In the genomic region with DNA sequence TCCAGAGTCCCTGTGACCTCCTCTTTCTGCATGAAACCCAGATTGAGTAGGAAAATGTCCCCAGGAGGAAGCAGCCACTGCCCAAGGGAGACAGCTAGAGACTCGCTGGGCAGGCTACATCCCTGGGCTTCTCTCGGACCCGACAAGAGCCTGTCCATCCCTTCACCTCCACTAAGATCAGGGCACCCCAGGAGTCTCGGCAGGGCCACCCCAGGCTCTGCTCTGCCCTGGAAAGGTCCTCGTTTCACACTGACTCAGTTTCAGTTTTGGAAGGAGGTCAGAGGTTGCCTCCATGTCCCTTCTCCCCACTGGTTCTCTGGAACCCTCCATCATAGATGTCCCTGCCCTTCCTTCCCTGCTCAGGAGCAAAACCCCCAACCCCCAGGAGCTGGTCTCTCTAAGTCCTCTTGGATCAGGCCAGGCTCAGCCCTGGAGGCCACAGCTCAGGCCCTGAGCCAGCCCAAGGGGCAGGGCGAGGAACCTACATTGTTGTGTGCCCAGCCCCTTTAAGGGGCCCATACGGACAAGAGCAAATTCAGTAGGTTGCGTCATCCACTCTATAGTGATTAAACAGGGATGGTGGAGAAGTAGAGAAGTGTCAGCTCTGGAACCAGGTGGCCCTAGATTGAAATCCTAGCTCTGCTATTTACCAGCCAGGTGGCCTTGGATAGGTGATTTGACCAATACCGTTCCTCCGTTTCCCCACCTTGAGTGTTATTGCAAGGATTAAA, we compare ENCODE assay signal across 13 cellular contexts. TPM values are rescaled to one million over a fixed set of nuclear protein-coding genes. Genes with fewer than 3 reads are reported as not detected.
DNase-seq lines count a peak whose midpoint lies in the region; ATAC-seq and TF ChIP-seq lines count a peak whose summit lies in the region.
"Had no signal": no experiment of that assay in that cellular context is flagged by ENCODE, and none has a peak within 500 bp of the region (broad histone marks: within the 10 kb centered on the region; RNA-seq: fewer than 3 reads in every experiment).

No MANE protein-coding gene starts in this region.

- peaks cover 45% of the 10 kb centered on the region for H3K4me1 Mint-ChIP-seq in brain

- intact Hi-C loops in OCI-LY7 (cut with micrococcal nuclease; ENCODE audit: unreplicated experiment) = no loop called here
- intact Hi-C loops in upper lobe of right lung (cut with DNase I) = no loop called here

- H3K9me2 ChIP-seq in OCI-LY7 (ENCODE audit: insufficient read depth, low read length) = no peaks in the 10 kb centered on the region

- peak overlapping the region; percentile 0; the same call in 1 of the 2 replicates for H2AFZ ChIP-seq in OCI-LY7 (ENCODE audit: low read length)

- peaks cover 0 to 5% of the 10 kb centered on the region in 2 donors for H3K36me3 Mint-ChIP-seq in activated naive CD4-positive, alpha-beta T cell treated with anti-CD3 and anti-CD28 coated beads, Interleukin-2, amount 50 U/mL, for 72 hours
- H3K36me3 Mint-ChIP-seq in brain = no peaks in the 10 kb centered on the region

- H3K4me3 ChIP-seq in OCI-LY7 (ENCODE audit: low read depth, low read length, poor library complexity, severe bottlenecking) = no peak overlapping the region
- no peak overlapping the region for H3K4me3 ChIP-seq in upper lobe of right lung
- H3K4me3 ChIP-seq: mucosa of descending colon, transverse colon had no signal

- H3K27me3 ChIP-seq in upper lobe of right lung = no peaks in the 10 kb centered on the region
- H3K27me3 ChIP-seq: transverse colon had no signal

- H3K9me3 ChIP-seq in OCI-LY7 (ENCODE audit: low read length) = no peaks in the 10 kb centered on the region
- H3K9me3 ChIP-seq in upper lobe of right lung = no peaks in the 10 kb centered on the region
- H3K9me3 ChIP-seq: mucosa of descending colon, transverse colon had no signal

- peaks cover 9% of the 10 kb centered on the region for H3K27me3 Mint-ChIP-seq in brain

- CTCF ChIA-PET in OCI-LY7 (lab: Charles Lee; ENCODE audit: unreplicated experiment) = no interaction called here

- peaks cover 56% of the 10 kb centered on the region for H3K4me1 ChIP-seq in OCI-LY7 (ENCODE audit: insufficient read depth, low read length, poor library complexity, severe bottlenecking)
- no peaks in the 10 kb centered on the region for H3K4me1 ChIP-seq in upper lobe of right lung

- no peak overlapping the region for H3K4me3 Mint-ChIP-seq in brain

- TF ChIP-seq CTCF in OCI-LY7 (conservative IDR thresholded peaks at IDR 0.05; ENCODE audit: low read length) = no peak
- TF ChIP-seq CTCF in brain (conservative IDR thresholded peaks at IDR 0.05) = no peak
- no peak for TF ChIP-seq CTCF in upper lobe of right lung (IDR thresholded peaks at IDR 0.05)

- no peaks in the 10 kb centered on the region for H3K79me2 ChIP-seq in OCI-LY7 (ENCODE audit: insufficient read depth, low read depth, low read length)

- peaks cover 6% of the 10 kb centered on the region in 2 donors for H3K9me3 Mint-ChIP-seq in activated naive CD4-positive, alpha-beta T cell treated with anti-CD3 and anti-CD28 coated beads, Interleukin-2, amount 50 U/mL, for 72 hours
- H3K9me3 Mint-ChIP-seq in brain = peaks cover 0 to 6% (median 3%) of the 10 kb centered on the region in 5 experiments

- H3K4me2 ChIP-seq in OCI-LY7 (ENCODE audit: low read length) = peak overlapping the region; percentile 18; the same call in 1 of the 2 replicates

- POLR2A ChIA-PET in OCI-LY7 (lab: Charles Lee) = interaction anchor here (0.9 kb wide), 1 partner anchor 42 kb away, joined by 7 read pairs; a partner anchor contains a TSS

- DNase-seq in activated naive CD4-positive, alpha-beta T cell treated with anti-CD3 and anti-CD28 coated beads, Interleukin-2, amount 50 U/mL, for 72 hours (ENCODE audit: low spot score in 2 of 2) = no peak
- no peak for DNase-seq in activated naive CD4-positive, alpha-beta T cell treated with Interleukin-2 at 50 U/mL for 16 hours
- no peak for DNase-seq in OCI-LY7 (ENCODE audit: low spot score)
- no peak for DNase-seq in upper lobe of right lung
- DNase-seq: NCI-H1417 treated with DMSO at 0.1 percent for 48 hours had no signal

- no peak overlapping the region for H3K27ac ChIP-seq in OCI-LY7 (ENCODE audit: low read depth, low read length, poor library complexity, severe bottlenecking)
- no peak overlapping the region for H3K27ac ChIP-seq in upper lobe of right lung
- H3K27ac ChIP-seq: transverse colon, VCaP had no signal

- peak overlapping the region; percentile 65 to 83 for H3K27ac Mint-ChIP-seq in activated naive CD4-positive, alpha-beta T cell treated with anti-CD3 and anti-CD28 coated beads, Interleukin-2, amount 50 U/mL, for 72 hours
- H3K27ac Mint-ChIP-seq in brain = peak overlapping the region in 3 of 5 experiments; percentile 16 to 96 (median 72)

- no peaks in the 10 kb centered on the region for H4K20me1 ChIP-seq in OCI-LY7 (ENCODE audit: insufficient read depth, low read length)

- ATAC-seq in activated naive CD4-positive, alpha-beta T cell treated with anti-CD3 and anti-CD28 coated beads, Interleukin-2, amount 50 U/mL, for 72 hours = peak; percentile 32 to 58
- peak; percentile 58 for ATAC-seq in upper lobe of right lung
- ATAC-seq in HG02763 (IDR thresholded peaks at IDR 0.05; ENCODE audit: unreplicated experiment) = no peak
- no peak for ATAC-seq in GM21717 (IDR thresholded peaks at IDR 0.05; ENCODE audit: unreplicated experiment)
- no peak for ATAC-seq in HG03196 (IDR thresholded peaks at IDR 0.05; ENCODE audit: unreplicated experiment)

- H3K36me3 ChIP-seq in OCI-LY7 (ENCODE audit: insufficient read depth, low read length) (no peaks in the 10 kb centered on the region), upper lobe of right lung (no peaks in the 10 kb centered on the region)
- H3K36me3 ChIP-seq: transverse colon had no signal

- BruUV-seq in OCI-LY7 (replicated peaks; lab: Mats Ljungman, UMichigan) = no TSS peak

RNA-seq across cellular contexts. Expression of a gene that starts 37.4 kb away (rescaled TPM):
- under 1 TPM in 1 of 2 donors, not detected in 1; 0.41 TPM for total RNA-seq in activated naive CD4-positive, alpha-beta T cell treated with anti-CD3 and anti-CD28 coated beads, Interleukin-2, amount 50 U/mL, for 72 hours
- not detected in 2 replicates for total RNA-seq in OCI-LY7 (2014; rRNA removed; shearing (Covaris generic))
- total RNA-seq in OCI-LY7 (2022) = not detected in 2 replicates
- 3.5 TPM for polyA plus RNA-seq in brain (ENCODE audit: insufficient read depth, low read depth, low replicate concordance)
- not detected for total RNA-seq in upper lobe of right lung
- total RNA-seq: bronchial epithelial cell, mucosa of descending colon, transverse colon had no signal

RNA-seq across cellular contexts. Expression of a gene that starts 42.5 kb away (rescaled TPM):
- 10 to 100 TPM; 47.5 to 56.4 TPM for total RNA-seq in activated naive CD4-positive, alpha-beta T cell treated with anti-CD3 and anti-CD28 coated beads, Interleukin-2, amount 50 U/mL, for 72 hours
- total RNA-seq in OCI-LY7 (2014; rRNA removed; shearing (Covaris generic)) = 46.6 and 51.9 TPM in 2 replicates
- total RNA-seq in OCI-LY7 (2022) = 59.8 and 64.2 TPM in 2 replicates
- 118 TPM for polyA plus RNA-seq in brain (ENCODE audit: insufficient read depth, low read depth, low replicate concordance)
- total RNA-seq in upper lobe of right lung = 25.6 TPM

RNA-seq across cellular contexts. Expression of a gene that starts 58.5 kb away (rescaled TPM):
- 10 to 100 TPM; 16.3 to 17.6 TPM for total RNA-seq in activated naive CD4-positive, alpha-beta T cell treated with anti-CD3 and anti-CD28 coated beads, Interleukin-2, amount 50 U/mL, for 72 hours
- 17.5 and 21.4 TPM in 2 replicates for total RNA-seq in OCI-LY7 (2014; rRNA removed; shearing (Covaris generic))
- total RNA-seq in OCI-LY7 (2022) (18.9 and 19.0 TPM in 2 replicates), upper lobe of right lung (16.7 TPM)
- polyA plus RNA-seq in brain (ENCODE audit: insufficient read depth, low read depth, low replicate concordance) = 29.1 TPM

Comparison
In these comparisons a context has a peak if more than half of its experiments do, and no peak if none do; other contexts are left out.
1. ATAC-seq: peak in activated naive CD4-positive, alpha-beta T cell treated with anti-CD3 and anti-CD28 coated beads, Interleukin-2, amount 50 U/mL, for 72 hours (2 of 2) and upper lobe of right lung (single experiment); none in HG02763 (single experiment), GM21717 (single experiment) and HG03196 (single experiment).